Comparison of ENCODE assay signal across 1 cellular context in the genomic region with DNA sequence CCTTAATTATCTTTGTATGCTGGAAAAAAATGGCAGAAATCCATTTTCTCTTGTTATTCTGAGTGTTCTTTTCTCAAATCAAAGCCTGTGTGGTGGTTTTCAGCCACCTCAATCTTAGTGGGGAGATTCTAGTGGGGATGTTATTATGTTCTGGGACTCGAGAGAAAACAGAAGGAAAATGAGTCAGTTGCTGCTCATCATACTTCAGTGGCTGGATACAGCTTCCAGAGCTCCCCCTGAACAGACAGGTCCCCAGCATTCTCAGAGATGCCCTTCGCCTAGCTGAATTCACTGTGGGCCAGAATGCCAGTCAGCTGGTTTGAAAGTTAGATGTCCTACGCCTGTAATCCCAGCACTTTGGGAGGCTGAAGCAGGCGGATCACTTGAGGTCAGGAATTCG.
TF ChIP-seq lines count a peak whose summit lies in the region.

No MANE protein-coding gene starts in this region.

TF ChIP-seq in endothelial cell of umbilical vein, 7 proteins besides CTCF, POLR2A, EP300 and RAD21:
- TF ChIP-seq MAX (IDR thresholded peaks at IDR 0.05; ENCODE audit: insufficient read depth, insufficient read length) (no peak), FOS (IDR thresholded peaks at IDR 0.05; ENCODE audit: borderline replicate concordance, insufficient read depth, low read length) (peak; percentile 50)
